Comparison of ENCODE assay signal across 1 cellular context in genomic region chr6:29633532-29633901, GRCh38.
TF ChIP-seq lines count a peak whose summit lies in the region.

No MANE protein-coding gene starts in this region.

TF ChIP-seq in WTC11, 78 proteins besides CTCF, POLR2A, EP300 and RAD21 (continued from another document):
- TF ChIP-seq E2F5 (CRISPR knock-in tag; IDR thresholded peaks at IDR 0.05) = no peak
- TF ChIP-seq FOXP4 (CRISPR knock-in tag; IDR thresholded peaks at IDR 0.05) = no peak
- TF ChIP-seq ZNF219 (CRISPR knock-in tag; IDR thresholded peaks at IDR 0.05; ENCODE audit: borderline replicate concordance) = no peak
